Comparison of ENCODE assay signal across 10 cellular contexts in the genomic region with DNA sequence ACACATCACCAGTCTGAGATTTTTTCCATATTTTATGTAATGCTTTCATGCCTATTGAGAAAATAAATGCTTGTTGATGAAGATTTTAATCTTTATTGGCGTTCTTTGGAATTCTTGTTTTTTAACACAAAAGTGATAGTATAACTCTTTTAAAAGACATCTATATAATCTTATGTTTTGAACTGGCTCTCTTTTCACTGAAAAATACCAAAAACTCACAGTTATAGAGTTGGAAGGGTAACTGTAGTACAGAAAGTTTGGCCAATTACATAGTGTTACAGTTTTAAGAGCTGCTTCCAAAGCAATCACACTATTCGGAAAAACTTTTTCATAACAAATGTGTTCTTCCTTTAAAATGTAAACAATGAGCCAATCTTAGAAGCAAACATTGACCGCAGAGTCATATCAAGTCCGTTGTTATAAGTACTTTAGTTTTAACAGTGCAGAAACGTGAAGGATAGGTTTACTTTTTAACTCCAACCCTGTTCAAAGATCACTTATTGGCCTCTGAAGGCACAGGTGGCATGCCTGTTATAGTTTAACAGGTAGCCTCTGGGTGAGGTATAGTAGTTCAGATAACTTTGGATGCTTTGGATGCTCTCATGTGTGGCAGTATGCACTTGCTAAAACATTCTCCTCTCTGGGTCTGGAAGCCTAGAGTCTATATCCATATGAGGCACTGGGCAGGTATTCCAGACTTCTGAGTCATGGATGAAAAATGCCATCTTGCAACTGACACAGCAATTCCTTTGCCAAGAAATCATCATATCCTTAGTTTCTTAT. TPM values are rescaled to one million over a fixed set of nuclear protein-coding genes. Genes with fewer than 3 reads are reported as not detected.
DNase-seq lines count a peak whose midpoint lies in the region; ATAC-seq and TF ChIP-seq lines count a peak whose summit lies in the region.
"Had no signal": no experiment of that assay in that cellular context is flagged by ENCODE, and none has a peak within 500 bp of the region (broad histone marks: within the 10 kb centered on the region; RNA-seq: fewer than 3 reads in every experiment).

No MANE protein-coding gene starts in this region.

- no peaks in the 10 kb centered on the region for H3K9me3 ChIP-seq in upper lobe of right lung

- H3K4me1 Mint-ChIP-seq in MCF 10A (ENCODE audit: insufficient read depth, unreplicated experiment): peaks cover 32% of the 10 kb centered on the region

- no peak overlapping the region for H3K4me3 ChIP-seq in upper lobe of right lung

- H3K27me3 Mint-ChIP-seq in MCF 10A (ENCODE audit: insufficient read depth, unreplicated experiment): no peaks in the 10 kb centered on the region

- intact Hi-C loops in MCF 10A (cut with micrococcal nuclease): loop anchor here (1.0 to 2.0 kb wide), 2 partner anchors 38 to 102 kb away; no protein-coding TSS in a partner anchor
- intact Hi-C loops in upper lobe of right lung (cut with DNase I): no loop called here

- no peak overlapping the region for H3K27ac ChIP-seq in upper lobe of right lung

- H3K27ac Mint-ChIP-seq in MCF 10A (ENCODE audit: low read depth, unreplicated experiment): peak overlapping the region; percentile 64

- CTCF ChIA-PET in MCF 10A (lab: Yijun Ruan, JAX): interaction anchor here (0.5 to 1.2 kb wide), 3 partner anchors 13 to 506 kb away, joined by 3 read pairs; no protein-coding TSS in a partner anchor

- ATAC-seq in left lobe of liver (peak; percentile 97), upper lobe of right lung (peak; percentile 87)
- ATAC-seq: stimulated activated naive CD8-positive, alpha-beta T cell treated with anti-CD3 and anti-CD28 coated beads, Interleukin-15, Interleukin-2, amounts not matched to agents 100 U/mL and 50 U/mL, for 24 hours had no signal

- no peaks in the 10 kb centered on the region for H3K4me1 ChIP-seq in upper lobe of right lung

- no peak overlapping the region for H3K4me3 Mint-ChIP-seq in MCF 10A (ENCODE audit: unreplicated experiment)

- TSS peak; percentile 36 for BruUV-seq in MCF 10A (replicated peaks; lab: Mats Ljungman, UMichigan)

- H3K36me3 Mint-ChIP-seq in MCF 10A (ENCODE audit: insufficient read depth, unreplicated experiment): no peaks in the 10 kb centered on the region

- POLR2A ChIA-PET in MCF 10A (lab: Yijun Ruan, JAX): interaction anchor here (0.6 to 4.1 kb wide), 4 partner anchors 14 to 596 kb away, joined by 3 to 18 read pairs (median 3); no protein-coding TSS in a partner anchor

- no peaks in the 10 kb centered on the region for H3K36me3 ChIP-seq in upper lobe of right lung

- peak; percentile 93 for DNase-seq in HS-27A (ENCODE audit: low read depth)
- DNase-seq in MCF 10A (ENCODE audit: unreplicated experiment): peak; percentile 89
- DNase-seq in left lobe of liver (ENCODE audit: low spot score): peak; percentile 58
- no peak for DNase-seq in upper lobe of right lung
- DNase-seq in NOMO-1 treated with DMSO at 0.1 percent for 48 hours (lab: John Stamatoyannopoulos, UW; ENCODE audit: unreplicated experiment): no peak
- DNase-seq in NCI-H446 treated with DMSO at 0.1 percent for 48 hours (lab: John Stamatoyannopoulos, UW): no peak
- DNase-seq in NCI-H2196 treated with DMSO at 0.1 percent for 48 hours (lab: John Stamatoyannopoulos, UW; ENCODE audit: unreplicated experiment): no peak
- DNase-seq: retina; SHP77; stimulated activated naive CD8-positive, alpha-beta T cell treated with anti-CD3 and anti-CD28 coated beads, Interleukin-15, Interleukin-2, amounts not matched to agents 100 U/mL and 50 U/mL, for 24 hours had no signal

- H3K9me3 Mint-ChIP-seq in MCF 10A (ENCODE audit: unreplicated experiment): no peaks in the 10 kb centered on the region

- TF ChIP-seq CTCF in MCF 10A (IDR thresholded peaks at IDR 0.05; ENCODE audit: unreplicated experiment) (no peak), upper lobe of right lung (IDR thresholded peaks at IDR 0.05) (no peak)

- no peaks in the 10 kb centered on the region for H3K27me3 ChIP-seq in upper lobe of right lung

RNA-seq across cellular contexts. Expression of a gene that starts 12.1 kb away (rescaled TPM):
- total RNA-seq in MCF 10A (2022) (53.0 and 96.4 TPM in 2 replicates), left lobe of liver (20.7 TPM), upper lobe of right lung (136 TPM)

RNA-seq across cellular contexts. Expression of a gene that starts 56.1 kb away (rescaled TPM):
- total RNA-seq in MCF 10A (2022) (45.0 and 46.9 TPM in 2 replicates), left lobe of liver (8.5 TPM), upper lobe of right lung (15.2 TPM)

Comparison
In these comparisons a context has a peak if more than half of its experiments do, and no peak if none do; other contexts are left out.
1. DNase-seq: peak in HS-27A (single experiment), MCF 10A (single experiment) and left lobe of liver (single experiment); none in upper lobe of right lung (single experiment), NOMO-1 treated with DMSO at 0.1 percent for 48 hours (single experiment), NCI-H446 treated with DMSO at 0.1 percent for 48 hours (single experiment) and NCI-H2196 treated with DMSO at 0.1 percent for 48 hours (single experiment).